1 cellular context compared by ENCODE assay signal in the genomic region with DNA sequence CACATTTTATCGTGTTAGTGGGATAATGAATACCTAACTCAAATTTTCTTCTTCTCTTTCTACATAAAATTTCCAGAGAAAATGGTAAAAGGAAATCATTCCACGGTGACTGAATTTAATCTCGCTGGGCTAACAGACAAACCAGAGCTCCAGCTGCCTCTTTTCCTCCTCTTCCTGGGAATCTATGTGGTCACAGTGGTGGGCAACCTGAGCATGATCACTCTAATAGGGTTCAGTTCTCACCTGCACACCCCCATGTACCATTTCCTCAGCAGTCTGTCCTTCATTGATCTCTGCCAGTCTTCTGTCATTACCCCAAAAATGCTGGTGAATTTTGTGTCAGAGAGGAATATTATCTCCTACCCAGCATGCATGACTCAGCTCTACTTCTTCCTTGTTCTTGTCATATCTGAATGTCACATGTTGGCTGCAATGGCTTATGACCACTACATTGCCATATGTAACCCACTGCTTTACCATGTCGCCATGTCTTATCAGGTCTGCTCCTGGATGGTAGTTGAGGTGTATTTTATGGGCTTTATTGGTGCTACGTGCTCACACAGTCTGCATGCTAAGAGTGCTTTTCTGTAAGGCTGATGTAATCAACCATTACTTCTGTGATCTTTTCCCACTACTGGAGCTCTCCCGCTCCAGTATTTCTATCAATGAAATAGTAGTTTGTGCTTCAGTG.
TF ChIP-seq lines count a peak whose summit lies in the region.

No MANE protein-coding gene starts in this region.

TF ChIP-seq in K562, 482 proteins besides CTCF, POLR2A, EP300 and RAD21 (continued from another document and continues in another):
- TF ChIP-seq, protein P1, sequence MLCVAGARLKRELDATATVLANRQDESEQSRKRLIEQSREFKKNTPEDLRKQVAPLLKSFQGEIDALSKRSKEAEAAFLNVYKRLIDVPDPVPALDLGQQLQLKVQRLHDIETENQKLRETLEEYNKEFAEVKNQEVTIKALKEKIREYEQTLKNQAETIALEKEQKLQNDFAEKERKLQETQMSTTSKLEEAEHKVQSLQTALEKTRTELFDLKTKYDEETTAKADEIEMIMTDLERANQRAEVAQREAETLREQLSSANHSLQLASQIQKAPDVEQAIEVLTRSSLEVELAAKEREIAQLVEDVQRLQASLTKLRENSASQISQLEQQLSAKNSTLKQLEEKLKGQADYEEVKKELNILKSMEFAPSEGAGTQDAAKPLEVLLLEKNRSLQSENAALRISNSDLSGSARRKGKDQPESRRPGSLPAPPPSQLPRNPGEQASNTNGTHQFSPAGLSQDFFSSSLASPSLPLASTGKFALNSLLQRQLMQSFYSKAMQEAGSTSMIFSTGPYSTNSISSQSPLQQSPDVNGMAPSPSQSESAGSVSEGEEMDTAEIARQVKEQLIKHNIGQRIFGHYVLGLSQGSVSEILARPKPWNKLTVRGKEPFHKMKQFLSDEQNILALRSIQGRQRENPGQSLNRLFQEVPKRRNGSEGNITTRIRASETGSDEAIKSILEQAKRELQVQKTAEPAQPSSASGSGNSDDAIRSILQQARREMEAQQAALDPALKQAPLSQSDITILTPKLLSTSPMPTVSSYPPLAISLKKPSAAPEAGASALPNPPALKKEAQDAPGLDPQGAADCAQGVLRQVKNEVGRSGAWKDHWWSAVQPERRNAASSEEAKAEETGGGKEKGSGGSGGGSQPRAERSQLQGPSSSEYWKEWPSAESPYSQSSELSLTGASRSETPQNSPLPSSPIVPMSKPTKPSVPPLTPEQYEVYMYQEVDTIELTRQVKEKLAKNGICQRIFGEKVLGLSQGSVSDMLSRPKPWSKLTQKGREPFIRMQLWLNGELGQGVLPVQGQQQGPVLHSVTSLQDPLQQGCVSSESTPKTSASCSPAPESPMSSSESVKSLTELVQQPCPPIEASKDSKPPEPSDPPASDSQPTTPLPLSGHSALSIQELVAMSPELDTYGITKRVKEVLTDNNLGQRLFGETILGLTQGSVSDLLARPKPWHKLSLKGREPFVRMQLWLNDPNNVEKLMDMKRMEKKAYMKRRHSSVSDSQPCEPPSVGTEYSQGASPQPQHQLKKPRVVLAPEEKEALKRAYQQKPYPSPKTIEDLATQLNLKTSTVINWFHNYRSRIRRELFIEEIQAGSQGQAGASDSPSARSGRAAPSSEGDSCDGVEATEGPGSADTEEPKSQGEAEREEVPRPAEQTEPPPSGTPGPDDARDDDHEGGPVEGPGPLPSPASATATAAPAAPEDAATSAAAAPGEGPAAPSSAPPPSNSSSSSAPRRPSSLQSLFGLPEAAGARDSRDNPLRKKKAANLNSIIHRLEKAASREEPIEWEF (CRISPR knock-in tag; IDR thresholded peaks at IDR 0.05): peak; percentile 86
- TF ChIP-seq NR2C1 (IDR thresholded peaks at IDR 0.05) (0 out of 2 replicates have a peak, but pooled peaks have one; percentile 40), NR2C1 (tag; IDR thresholded peaks at IDR 0.05) (peak; percentile 78; the same call in 1 of the 2 replicates), BCOR (IDR thresholded peaks at IDR 0.05) (peak; percentile 48; the same call in 1 of the 2 replicates), HDAC6 (IDR thresholded peaks at IDR 0.05; ENCODE audit: low read depth, low read length) (no peak), PTTG1 (tag; IDR thresholded peaks at IDR 0.05; ENCODE audit: low read depth) (no peak; the same call in 1 of the 2 replicates), TEAD1 (CRISPR knock-in tag; IDR thresholded peaks at IDR 0.05) (peak; percentile 61 to 92; a peak in 2 of 4 replicates), ZNF324 (CRISPR knock-in tag; IDR thresholded peaks at IDR 0.05) (0 out of 2 replicates have a peak, but pooled peaks have one; percentile 32), TEAD4 (IDR thresholded peaks at IDR 0.05; ENCODE audit: low read length) (peak; percentile 96), TEAD4 (CRISPR knock-in tag; IDR thresholded peaks at IDR 0.05; ENCODE audit: borderline replicate concordance) (no peak), ZNF197 (CRISPR knock-in tag; IDR thresholded peaks at IDR 0.05; ENCODE audit: low read depth) (peak; percentile 60; the same call in 1 of the 2 replicates), ARHGAP35 (IDR thresholded peaks at IDR 0.05; ENCODE audit: partially characterized antibody) (peak; percentile 8), CHCHD3 (CRISPR knock-in tag; IDR thresholded peaks at IDR 0.05) (no peak), ZC3H8 (IDR thresholded peaks at IDR 0.05) (no peak), MIER1 (IDR thresholded peaks at IDR 0.05; ENCODE audit: low read depth) (no peak), CREB1 (IDR thresholded peaks at IDR 0.05) (peak; percentile 67; the same call in 1 of the 2 replicates), CREB1 (CRISPR knock-in tag; IDR thresholded peaks at IDR 0.05) (peak; percentile 26; the same call in 1 of the 2 replicates), BMI1 (IDR thresholded peaks at IDR 0.05; ENCODE audit: low read length) (no peak), HNRNPH1 (optimal IDR thresholded peaks at IDR 0.05; ENCODE audit: low read depth, low read length) (no peak), MXI1 (IDR thresholded peaks at IDR 0.05; ENCODE audit: low read depth, low read length) (no peak), ZNF354B (CRISPR knock-in tag; IDR thresholded peaks at IDR 0.05) (peak; percentile 59; the same call in 1 of the 2 replicates), XRCC3 (IDR thresholded peaks at IDR 0.05) (no peak), PTRF (tag; IDR thresholded peaks at IDR 0.05) (peak; percentile 72), CREM (IDR thresholded peaks at IDR 0.05; ENCODE audit: low read depth) (peak; percentile 84), SRSF7 (optimal IDR thresholded peaks at IDR 0.05; ENCODE audit: low read depth, low read length) (no peak), ZNF140 (CRISPR knock-in tag; IDR thresholded peaks at IDR 0.05) (no peak), JUND (IDR thresholded peaks at IDR 0.05; ENCODE audit: borderline replicate concordance, low read depth, low read length) (peak; percentile 93), JUND (tag; IDR thresholded peaks at IDR 0.05; ENCODE audit: borderline replicate concordance, low read depth, low read length) (peak; percentile 95; the same call in 2 of the 3 replicates), ZNF431 (CRISPR knock-in tag; IDR thresholded peaks at IDR 0.05) (no peak), ZNF778 (CRISPR knock-in tag; IDR thresholded peaks at IDR 0.05) (no peak), NCOA4 (IDR thresholded peaks at IDR 0.05; ENCODE audit: partially characterized antibody) (no peak)
- TF ChIP-seq, protein P2, sequence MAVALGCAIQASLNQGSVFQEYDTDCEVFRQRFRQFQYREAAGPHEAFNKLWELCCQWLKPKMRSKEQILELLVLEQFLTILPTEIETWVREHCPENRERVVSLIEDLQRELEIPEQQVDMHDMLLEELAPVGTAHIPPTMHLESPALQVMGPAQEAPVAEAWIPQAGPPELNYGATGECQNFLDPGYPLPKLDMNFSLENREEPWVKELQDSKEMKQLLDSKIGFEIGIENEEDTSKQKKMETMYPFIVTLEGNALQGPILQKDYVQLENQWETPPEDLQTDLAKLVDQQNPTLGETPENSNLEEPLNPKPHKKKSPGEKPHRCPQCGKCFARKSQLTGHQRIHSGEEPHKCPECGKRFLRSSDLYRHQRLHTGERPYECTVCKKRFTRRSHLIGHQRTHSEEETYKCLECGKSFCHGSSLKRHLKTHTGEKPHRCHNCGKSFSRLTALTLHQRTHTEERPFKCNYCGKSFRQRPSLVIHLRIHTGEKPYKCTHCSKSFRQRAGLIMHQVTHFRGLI (CRISPR knock-in tag; IDR thresholded peaks at IDR 0.05): peak; percentile 81
- TF ChIP-seq, protein P3, sequence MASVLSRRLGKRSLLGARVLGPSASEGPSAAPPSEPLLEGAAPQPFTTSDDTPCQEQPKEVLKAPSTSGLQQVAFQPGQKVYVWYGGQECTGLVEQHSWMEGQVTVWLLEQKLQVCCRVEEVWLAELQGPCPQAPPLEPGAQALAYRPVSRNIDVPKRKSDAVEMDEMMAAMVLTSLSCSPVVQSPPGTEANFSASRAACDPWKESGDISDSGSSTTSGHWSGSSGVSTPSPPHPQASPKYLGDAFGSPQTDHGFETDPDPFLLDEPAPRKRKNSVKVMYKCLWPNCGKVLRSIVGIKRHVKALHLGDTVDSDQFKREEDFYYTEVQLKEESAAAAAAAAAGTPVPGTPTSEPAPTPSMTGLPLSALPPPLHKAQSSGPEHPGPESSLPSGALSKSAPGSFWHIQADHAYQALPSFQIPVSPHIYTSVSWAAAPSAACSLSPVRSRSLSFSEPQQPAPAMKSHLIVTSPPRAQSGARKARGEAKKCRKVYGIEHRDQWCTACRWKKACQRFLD (CRISPR knock-in tag; IDR thresholded peaks at IDR 0.05): peak; percentile 97
- TF ChIP-seq, protein P4, sequence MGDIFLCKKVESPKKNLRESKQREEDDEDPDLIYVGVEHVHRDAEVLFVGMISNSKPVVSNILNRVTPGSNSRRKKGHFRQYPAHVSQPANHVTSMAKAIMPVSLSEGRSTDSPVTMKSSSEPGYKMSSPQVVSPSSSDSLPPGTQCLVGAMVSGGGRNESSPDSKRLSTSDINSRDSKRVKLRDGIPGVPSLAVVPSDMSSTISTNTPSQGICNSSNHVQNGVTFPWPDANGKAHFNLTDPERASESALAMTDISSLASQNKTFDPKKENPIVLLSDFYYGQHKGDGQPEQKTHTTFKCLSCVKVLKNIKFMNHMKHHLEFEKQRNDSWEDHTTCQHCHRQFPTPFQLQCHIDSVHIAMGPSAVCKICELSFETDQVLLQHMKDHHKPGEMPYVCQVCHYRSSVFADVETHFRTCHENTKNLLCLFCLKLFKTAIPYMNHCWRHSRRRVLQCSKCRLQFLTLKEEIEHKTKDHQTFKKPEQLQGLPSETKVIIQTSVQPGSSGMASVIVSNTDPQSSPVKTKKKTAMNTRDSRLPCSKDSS (IDR thresholded peaks at IDR 0.05; ENCODE audit: low read depth, partially characterized antibody): no peak
- TF ChIP-seq, protein P5, sequence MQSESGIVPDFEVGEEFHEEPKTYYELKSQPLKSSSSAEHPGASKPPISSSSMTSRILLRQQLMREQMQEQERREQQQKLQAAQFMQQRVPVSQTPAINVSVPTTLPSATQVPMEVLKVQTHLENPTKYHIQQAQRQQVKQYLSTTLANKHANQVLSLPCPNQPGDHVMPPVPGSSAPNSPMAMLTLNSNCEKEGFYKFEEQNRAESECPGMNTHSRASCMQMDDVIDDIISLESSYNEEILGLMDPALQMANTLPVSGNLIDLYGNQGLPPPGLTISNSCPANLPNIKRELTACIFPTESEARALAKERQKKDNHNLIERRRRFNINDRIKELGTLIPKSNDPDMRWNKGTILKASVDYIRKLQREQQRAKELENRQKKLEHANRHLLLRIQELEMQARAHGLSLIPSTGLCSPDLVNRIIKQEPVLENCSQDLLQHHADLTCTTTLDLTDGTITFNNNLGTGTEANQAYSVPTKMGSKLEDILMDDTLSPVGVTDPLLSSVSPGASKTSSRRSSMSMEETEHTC (IDR thresholded peaks at IDR 0.05): peak; percentile 87
- TF ChIP-seq, protein P6, sequence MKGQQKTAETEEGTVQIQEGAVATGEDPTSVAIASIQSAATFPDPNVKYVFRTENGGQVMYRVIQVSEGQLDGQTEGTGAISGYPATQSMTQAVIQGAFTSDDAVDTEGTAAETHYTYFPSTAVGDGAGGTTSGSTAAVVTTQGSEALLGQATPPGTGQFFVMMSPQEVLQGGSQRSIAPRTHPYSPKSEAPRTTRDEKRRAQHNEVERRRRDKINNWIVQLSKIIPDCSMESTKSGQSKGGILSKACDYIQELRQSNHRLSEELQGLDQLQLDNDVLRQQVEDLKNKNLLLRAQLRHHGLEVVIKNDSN (CRISPR knock-in tag; IDR thresholded peaks at IDR 0.05): peak; percentile 84
- TF ChIP-seq, protein P7, sequence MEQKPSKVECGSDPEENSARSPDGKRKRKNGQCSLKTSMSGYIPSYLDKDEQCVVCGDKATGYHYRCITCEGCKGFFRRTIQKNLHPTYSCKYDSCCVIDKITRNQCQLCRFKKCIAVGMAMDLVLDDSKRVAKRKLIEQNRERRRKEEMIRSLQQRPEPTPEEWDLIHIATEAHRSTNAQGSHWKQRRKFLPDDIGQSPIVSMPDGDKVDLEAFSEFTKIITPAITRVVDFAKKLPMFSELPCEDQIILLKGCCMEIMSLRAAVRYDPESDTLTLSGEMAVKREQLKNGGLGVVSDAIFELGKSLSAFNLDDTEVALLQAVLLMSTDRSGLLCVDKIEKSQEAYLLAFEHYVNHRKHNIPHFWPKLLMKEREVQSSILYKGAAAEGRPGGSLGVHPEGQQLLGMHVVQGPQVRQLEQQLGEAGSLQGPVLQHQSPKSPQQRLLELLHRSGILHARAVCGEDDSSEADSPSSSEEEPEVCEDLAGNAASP (IDR thresholded peaks at IDR 0.05): no peak
- TF ChIP-seq, protein P8, sequence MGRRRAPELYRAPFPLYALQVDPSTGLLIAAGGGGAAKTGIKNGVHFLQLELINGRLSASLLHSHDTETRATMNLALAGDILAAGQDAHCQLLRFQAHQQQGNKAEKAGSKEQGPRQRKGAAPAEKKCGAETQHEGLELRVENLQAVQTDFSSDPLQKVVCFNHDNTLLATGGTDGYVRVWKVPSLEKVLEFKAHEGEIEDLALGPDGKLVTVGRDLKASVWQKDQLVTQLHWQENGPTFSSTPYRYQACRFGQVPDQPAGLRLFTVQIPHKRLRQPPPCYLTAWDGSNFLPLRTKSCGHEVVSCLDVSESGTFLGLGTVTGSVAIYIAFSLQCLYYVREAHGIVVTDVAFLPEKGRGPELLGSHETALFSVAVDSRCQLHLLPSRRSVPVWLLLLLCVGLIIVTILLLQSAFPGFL (CRISPR knock-in tag; IDR thresholded peaks at IDR 0.05): no peak
- TF ChIP-seq, protein P9, sequence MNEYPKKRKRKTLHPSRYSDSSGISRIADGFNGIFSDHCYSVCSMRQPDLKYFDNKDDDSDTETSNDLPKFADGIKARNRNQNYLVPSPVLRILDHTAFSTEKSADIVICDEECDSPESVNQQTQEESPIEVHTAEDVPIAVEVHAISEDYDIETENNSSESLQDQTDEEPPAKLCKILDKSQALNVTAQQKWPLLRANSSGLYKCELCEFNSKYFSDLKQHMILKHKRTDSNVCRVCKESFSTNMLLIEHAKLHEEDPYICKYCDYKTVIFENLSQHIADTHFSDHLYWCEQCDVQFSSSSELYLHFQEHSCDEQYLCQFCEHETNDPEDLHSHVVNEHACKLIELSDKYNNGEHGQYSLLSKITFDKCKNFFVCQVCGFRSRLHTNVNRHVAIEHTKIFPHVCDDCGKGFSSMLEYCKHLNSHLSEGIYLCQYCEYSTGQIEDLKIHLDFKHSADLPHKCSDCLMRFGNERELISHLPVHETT (CRISPR knock-in tag; conservative IDR thresholded peaks at IDR 0.05 in 1 of 2, IDR thresholded peaks at IDR 0.05 in 1 of 2): peak in 1 of 2 experiments; percentile 92; a peak in 2 of 4 replicates
- TF ChIP-seq, protein P10, sequence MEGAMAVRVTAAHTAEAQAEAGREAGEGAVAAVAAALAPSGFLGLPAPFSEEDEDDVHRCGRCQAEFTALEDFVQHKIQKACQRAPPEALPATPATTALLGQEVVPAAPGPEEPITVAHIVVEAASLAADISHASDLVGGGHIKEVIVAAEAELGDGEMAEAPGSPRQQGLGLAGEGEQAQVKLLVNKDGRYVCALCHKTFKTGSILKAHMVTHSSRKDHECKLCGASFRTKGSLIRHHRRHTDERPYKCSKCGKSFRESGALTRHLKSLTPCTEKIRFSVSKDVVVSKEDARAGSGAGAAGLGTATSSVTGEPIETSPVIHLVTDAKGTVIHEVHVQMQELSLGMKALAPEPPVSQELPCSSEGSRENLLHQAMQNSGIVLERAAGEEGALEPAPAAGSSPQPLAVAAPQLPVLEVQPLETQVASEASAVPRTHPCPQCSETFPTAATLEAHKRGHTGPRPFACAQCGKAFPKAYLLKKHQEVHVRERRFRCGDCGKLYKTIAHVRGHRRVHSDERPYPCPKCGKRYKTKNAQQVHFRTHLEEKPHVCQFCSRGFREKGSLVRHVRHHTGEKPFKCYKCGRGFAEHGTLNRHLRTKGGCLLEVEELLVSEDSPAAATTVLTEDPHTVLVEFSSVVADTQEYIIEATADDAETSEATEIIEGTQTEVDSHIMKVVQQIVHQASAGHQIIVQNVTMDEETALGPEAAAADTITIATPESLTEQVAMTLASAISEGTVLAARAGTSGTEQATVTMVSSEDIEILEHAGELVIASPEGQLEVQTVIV (CRISPR knock-in tag; IDR thresholded peaks at IDR 0.05; ENCODE audit: borderline replicate concordance): no peak
